Comparison of ENCODE assay signal across 1 cellular context in genomic region chr10:49114718-49115014, GRCh38.
TF ChIP-seq lines count a peak whose summit lies in the region.

No MANE protein-coding gene starts in this region.

TF ChIP-seq in IMR-90, 13 proteins besides CTCF, POLR2A, EP300 and RAD21 (continued from another document):
- no peak for TF ChIP-seq FOS (IDR thresholded peaks at IDR 0.05; ENCODE audit: low read depth, low read length)
- TF ChIP-seq CEBPB (IDR thresholded peaks at IDR 0.05; ENCODE audit: low read depth, low read length) = no peak
